ENCODE assay signal across 1 cellular context in the genomic region with DNA sequence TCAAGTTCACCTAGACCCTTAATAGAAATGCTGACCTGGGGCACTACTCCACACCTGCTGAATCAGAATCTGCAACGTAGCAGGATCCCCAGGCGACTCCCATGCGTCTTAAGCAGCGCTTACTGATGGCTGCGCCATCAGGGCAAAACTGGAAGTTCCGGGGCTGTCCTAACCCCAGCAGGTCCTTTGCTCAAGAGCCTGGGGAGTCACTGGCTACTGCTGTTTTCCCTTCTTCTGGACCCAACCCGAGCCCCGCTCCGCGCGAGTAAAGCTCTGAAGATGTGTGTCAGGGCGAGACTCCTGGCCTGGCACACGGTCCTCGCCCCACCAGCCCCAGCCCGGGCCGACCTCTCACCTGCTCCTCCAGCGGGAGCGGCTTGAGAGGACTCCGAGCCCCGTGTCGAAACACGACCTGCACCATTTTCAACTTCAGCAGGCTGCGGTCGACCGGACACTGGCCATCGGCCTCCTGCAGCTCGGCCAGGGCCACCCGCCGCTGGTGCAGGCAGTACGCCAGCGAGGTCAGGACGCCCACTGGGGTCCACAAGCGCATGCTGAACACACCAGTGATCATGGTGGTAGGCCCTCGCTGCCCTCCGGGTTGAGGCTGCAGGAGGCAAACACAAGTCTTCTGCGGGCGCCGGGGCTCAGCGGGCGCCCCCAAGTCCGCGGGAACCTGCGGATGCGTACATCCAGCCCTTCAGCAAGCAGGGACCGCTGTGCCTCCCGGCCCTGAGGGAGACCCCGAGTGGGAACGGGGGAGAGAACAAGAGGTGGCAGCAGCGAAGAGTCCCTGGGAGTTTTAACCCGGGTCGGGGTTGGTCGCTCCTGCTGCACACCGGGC.
TF ChIP-seq lines count a peak whose summit lies in the region.

No MANE protein-coding gene starts in this region.

TF ChIP-seq in WTC11, 78 proteins besides CTCF, POLR2A, EP300 and RAD21 (continued from another document and continues in another):
- TF ChIP-seq, protein P1, sequence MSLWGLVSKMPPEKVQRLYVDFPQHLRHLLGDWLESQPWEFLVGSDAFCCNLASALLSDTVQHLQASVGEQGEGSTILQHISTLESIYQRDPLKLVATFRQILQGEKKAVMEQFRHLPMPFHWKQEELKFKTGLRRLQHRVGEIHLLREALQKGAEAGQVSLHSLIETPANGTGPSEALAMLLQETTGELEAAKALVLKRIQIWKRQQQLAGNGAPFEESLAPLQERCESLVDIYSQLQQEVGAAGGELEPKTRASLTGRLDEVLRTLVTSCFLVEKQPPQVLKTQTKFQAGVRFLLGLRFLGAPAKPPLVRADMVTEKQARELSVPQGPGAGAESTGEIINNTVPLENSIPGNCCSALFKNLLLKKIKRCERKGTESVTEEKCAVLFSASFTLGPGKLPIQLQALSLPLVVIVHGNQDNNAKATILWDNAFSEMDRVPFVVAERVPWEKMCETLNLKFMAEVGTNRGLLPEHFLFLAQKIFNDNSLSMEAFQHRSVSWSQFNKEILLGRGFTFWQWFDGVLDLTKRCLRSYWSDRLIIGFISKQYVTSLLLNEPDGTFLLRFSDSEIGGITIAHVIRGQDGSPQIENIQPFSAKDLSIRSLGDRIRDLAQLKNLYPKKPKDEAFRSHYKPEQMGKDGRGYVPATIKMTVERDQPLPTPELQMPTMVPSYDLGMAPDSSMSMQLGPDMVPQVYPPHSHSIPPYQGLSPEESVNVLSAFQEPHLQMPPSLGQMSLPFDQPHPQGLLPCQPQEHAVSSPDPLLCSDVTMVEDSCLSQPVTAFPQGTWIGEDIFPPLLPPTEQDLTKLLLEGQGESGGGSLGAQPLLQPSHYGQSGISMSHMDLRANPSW (CRISPR knock-in tag; conservative IDR thresholded peaks at IDR 0.05; ENCODE audit: low read depth), result no peak
- TF ChIP-seq GTF2I (CRISPR knock-in tag; conservative IDR thresholded peaks at IDR 0.05) (no peak), RORB (CRISPR knock-in tag; IDR thresholded peaks at IDR 0.05) (no peak), ZBTB21 (CRISPR knock-in tag; IDR thresholded peaks at IDR 0.05; ENCODE audit: borderline replicate concordance) (no peak), NFATC4 (CRISPR knock-in tag; IDR thresholded peaks at IDR 0.05) (no peak), TCF7 (CRISPR knock-in tag; IDR thresholded peaks at IDR 0.05; ENCODE audit: low read depth) (0 out of 2 replicates have a peak, but pooled peaks have one; percentile 48), IRF2 (CRISPR knock-in tag; IDR thresholded peaks at IDR 0.05; ENCODE audit: borderline replicate concordance, low read depth) (no peak), HMGA2 (CRISPR knock-in tag; IDR thresholded peaks at IDR 0.05) (no peak), JAZF1 (CRISPR knock-in tag; IDR thresholded peaks at IDR 0.05) (no peak), ZNF232 (CRISPR knock-in tag; IDR thresholded peaks at IDR 0.05) (peak; percentile 79), SOX15 (CRISPR knock-in tag; IDR thresholded peaks at IDR 0.05) (no peak), SMAD4 (CRISPR knock-in tag; IDR thresholded peaks at IDR 0.05) (no peak), GRHL2 (CRISPR knock-in tag; IDR thresholded peaks at IDR 0.05; ENCODE audit: insufficient replicate concordance, severe bottlenecking) (no peak), MXD4 (CRISPR knock-in tag; IDR thresholded peaks at IDR 0.05; ENCODE audit: borderline replicate concordance) (no peak), ZNF121 (CRISPR knock-in tag; IDR thresholded peaks at IDR 0.05) (no peak), ETV6 (CRISPR knock-in tag; IDR thresholded peaks at IDR 0.05) (peak; percentile 12; the same call in 1 of the 2 replicates), ZNF423 (CRISPR knock-in tag; IDR thresholded peaks at IDR 0.05) (no peak), CREM (CRISPR knock-in tag; IDR thresholded peaks at IDR 0.05) (no peak), ZNF138 (CRISPR knock-in tag; conservative IDR thresholded peaks at IDR 0.05) (no peak), PRRX2 (CRISPR knock-in tag; IDR thresholded peaks at IDR 0.05) (no peak), CREB1 (CRISPR knock-in tag; IDR thresholded peaks at IDR 0.05) (no peak), TP53 (CRISPR knock-in tag; IDR thresholded peaks at IDR 0.05) (peak; percentile 68; the same call in 1 of the 2 replicates), FOXP1 (CRISPR knock-in tag; IDR thresholded peaks at IDR 0.05; ENCODE audit: borderline replicate concordance) (peak; percentile 91), MYBL2 (CRISPR knock-in tag; IDR thresholded peaks at IDR 0.05) (peak; percentile 47; the same call in 1 of the 2 replicates), SMAD3 (CRISPR knock-in tag; IDR thresholded peaks at IDR 0.05; ENCODE audit: borderline replicate concordance) (peak; percentile 75; the same call in 1 of the 2 replicates)
- TF ChIP-seq, protein P2, sequence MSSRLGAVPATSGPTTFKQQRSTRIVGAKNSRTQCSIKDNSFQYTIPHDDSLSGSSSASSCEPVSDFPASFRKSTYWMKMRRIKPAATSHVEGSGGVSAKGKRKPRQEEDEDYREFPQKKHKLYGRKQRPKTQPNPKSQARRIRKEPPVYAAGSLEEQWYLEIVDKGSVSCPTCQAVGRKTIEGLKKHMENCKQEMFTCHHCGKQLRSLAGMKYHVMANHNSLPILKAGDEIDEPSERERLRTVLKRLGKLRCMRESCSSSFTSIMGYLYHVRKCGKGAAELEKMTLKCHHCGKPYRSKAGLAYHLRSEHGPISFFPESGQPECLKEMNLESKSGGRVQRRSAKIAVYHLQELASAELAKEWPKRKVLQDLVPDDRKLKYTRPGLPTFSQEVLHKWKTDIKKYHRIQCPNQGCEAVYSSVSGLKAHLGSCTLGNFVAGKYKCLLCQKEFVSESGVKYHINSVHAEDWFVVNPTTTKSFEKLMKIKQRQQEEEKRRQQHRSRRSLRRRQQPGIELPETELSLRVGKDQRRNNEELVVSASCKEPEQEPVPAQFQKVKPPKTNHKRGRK (CRISPR knock-in tag; IDR thresholded peaks at IDR 0.05; ENCODE audit: borderline replicate concordance), result no peak
- TF ChIP-seq, protein P3, sequence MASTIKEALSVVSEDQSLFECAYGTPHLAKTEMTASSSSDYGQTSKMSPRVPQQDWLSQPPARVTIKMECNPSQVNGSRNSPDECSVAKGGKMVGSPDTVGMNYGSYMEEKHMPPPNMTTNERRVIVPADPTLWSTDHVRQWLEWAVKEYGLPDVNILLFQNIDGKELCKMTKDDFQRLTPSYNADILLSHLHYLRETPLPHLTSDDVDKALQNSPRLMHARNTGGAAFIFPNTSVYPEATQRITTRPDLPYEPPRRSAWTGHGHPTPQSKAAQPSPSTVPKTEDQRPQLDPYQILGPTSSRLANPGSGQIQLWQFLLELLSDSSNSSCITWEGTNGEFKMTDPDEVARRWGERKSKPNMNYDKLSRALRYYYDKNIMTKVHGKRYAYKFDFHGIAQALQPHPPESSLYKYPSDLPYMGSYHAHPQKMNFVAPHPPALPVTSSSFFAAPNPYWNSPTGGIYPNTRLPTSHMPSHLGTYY (CRISPR knock-in tag; IDR thresholded peaks at IDR 0.05), result no peak
- TF ChIP-seq, protein P4, sequence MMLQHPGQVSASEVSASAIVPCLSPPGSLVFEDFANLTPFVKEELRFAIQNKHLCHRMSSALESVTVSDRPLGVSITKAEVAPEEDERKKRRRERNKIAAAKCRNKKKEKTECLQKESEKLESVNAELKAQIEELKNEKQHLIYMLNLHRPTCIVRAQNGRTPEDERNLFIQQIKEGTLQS (CRISPR knock-in tag; conservative IDR thresholded peaks at IDR 0.05), result no peak
- TF ChIP-seq, protein P5, sequence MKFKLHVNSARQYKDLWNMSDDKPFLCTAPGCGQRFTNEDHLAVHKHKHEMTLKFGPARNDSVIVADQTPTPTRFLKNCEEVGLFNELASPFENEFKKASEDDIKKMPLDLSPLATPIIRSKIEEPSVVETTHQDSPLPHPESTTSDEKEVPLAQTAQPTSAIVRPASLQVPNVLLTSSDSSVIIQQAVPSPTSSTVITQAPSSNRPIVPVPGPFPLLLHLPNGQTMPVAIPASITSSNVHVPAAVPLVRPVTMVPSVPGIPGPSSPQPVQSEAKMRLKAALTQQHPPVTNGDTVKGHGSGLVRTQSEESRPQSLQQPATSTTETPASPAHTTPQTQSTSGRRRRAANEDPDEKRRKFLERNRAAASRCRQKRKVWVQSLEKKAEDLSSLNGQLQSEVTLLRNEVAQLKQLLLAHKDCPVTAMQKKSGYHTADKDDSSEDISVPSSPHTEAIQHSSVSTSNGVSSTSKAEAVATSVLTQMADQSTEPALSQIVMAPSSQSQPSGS (CRISPR knock-in tag; IDR thresholded peaks at IDR 0.05; ENCODE audit: borderline replicate concordance, low read depth), result no peak
- TF ChIP-seq, protein P6, sequence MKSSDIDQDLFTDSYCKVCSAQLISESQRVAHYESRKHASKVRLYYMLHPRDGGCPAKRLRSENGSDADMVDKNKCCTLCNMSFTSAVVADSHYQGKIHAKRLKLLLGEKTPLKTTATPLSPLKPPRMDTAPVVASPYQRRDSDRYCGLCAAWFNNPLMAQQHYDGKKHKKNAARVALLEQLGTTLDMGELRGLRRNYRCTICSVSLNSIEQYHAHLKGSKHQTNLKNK (CRISPR knock-in tag; IDR thresholded peaks at IDR 0.05), result no peak
- TF ChIP-seq, protein P7, sequence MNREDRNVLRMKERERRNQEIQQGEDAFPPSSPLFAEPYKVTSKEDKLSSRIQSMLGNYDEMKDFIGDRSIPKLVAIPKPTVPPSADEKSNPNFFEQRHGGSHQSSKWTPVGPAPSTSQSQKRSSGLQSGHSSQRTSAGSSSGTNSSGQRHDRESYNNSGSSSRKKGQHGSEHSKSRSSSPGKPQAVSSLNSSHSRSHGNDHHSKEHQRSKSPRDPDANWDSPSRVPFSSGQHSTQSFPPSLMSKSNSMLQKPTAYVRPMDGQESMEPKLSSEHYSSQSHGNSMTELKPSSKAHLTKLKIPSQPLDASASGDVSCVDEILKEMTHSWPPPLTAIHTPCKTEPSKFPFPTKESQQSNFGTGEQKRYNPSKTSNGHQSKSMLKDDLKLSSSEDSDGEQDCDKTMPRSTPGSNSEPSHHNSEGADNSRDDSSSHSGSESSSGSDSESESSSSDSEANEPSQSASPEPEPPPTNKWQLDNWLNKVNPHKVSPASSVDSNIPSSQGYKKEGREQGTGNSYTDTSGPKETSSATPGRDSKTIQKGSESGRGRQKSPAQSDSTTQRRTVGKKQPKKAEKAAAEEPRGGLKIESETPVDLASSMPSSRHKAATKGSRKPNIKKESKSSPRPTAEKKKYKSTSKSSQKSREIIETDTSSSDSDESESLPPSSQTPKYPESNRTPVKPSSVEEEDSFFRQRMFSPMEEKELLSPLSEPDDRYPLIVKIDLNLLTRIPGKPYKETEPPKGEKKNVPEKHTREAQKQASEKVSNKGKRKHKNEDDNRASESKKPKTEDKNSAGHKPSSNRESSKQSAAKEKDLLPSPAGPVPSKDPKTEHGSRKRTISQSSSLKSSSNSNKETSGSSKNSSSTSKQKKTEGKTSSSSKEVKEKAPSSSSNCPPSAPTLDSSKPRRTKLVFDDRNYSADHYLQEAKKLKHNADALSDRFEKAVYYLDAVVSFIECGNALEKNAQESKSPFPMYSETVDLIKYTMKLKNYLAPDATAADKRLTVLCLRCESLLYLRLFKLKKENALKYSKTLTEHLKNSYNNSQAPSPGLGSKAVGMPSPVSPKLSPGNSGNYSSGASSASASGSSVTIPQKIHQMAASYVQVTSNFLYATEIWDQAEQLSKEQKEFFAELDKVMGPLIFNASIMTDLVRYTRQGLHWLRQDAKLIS (CRISPR knock-in tag; IDR thresholded peaks at IDR 0.05; ENCODE audit: borderline replicate concordance), result no peak
- TF ChIP-seq, protein P8, sequence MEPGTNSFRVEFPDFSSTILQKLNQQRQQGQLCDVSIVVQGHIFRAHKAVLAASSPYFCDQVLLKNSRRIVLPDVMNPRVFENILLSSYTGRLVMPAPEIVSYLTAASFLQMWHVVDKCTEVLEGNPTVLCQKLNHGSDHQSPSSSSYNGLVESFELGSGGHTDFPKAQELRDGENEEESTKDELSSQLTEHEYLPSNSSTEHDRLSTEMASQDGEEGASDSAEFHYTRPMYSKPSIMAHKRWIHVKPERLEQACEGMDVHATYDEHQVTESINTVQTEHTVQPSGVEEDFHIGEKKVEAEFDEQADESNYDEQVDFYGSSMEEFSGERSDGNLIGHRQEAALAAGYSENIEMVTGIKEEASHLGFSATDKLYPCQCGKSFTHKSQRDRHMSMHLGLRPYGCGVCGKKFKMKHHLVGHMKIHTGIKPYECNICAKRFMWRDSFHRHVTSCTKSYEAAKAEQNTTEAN (CRISPR knock-in tag; IDR thresholded peaks at IDR 0.05), result no peak
- TF ChIP-seq, protein P9, sequence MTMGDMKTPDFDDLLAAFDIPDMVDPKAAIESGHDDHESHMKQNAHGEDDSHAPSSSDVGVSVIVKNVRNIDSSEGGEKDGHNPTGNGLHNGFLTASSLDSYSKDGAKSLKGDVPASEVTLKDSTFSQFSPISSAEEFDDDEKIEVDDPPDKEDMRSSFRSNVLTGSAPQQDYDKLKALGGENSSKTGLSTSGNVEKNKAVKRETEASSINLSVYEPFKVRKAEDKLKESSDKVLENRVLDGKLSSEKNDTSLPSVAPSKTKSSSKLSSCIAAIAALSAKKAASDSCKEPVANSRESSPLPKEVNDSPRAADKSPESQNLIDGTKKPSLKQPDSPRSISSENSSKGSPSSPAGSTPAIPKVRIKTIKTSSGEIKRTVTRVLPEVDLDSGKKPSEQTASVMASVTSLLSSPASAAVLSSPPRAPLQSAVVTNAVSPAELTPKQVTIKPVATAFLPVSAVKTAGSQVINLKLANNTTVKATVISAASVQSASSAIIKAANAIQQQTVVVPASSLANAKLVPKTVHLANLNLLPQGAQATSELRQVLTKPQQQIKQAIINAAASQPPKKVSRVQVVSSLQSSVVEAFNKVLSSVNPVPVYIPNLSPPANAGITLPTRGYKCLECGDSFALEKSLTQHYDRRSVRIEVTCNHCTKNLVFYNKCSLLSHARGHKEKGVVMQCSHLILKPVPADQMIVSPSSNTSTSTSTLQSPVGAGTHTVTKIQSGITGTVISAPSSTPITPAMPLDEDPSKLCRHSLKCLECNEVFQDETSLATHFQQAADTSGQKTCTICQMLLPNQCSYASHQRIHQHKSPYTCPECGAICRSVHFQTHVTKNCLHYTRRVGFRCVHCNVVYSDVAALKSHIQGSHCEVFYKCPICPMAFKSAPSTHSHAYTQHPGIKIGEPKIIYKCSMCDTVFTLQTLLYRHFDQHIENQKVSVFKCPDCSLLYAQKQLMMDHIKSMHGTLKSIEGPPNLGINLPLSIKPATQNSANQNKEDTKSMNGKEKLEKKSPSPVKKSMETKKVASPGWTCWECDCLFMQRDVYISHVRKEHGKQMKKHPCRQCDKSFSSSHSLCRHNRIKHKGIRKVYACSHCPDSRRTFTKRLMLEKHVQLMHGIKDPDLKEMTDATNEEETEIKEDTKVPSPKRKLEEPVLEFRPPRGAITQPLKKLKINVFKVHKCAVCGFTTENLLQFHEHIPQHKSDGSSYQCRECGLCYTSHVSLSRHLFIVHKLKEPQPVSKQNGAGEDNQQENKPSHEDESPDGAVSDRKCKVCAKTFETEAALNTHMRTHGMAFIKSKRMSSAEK (CRISPR knock-in tag; IDR thresholded peaks at IDR 0.05; ENCODE audit: borderline replicate concordance), result no peak
- TF ChIP-seq, protein P10, sequence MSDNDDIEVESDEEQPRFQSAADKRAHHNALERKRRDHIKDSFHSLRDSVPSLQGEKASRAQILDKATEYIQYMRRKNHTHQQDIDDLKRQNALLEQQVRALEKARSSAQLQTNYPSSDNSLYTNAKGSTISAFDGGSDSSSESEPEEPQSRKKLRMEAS (CRISPR knock-in tag; IDR thresholded peaks at IDR 0.05), result peak; percentile 62
- TF ChIP-seq, protein P11, sequence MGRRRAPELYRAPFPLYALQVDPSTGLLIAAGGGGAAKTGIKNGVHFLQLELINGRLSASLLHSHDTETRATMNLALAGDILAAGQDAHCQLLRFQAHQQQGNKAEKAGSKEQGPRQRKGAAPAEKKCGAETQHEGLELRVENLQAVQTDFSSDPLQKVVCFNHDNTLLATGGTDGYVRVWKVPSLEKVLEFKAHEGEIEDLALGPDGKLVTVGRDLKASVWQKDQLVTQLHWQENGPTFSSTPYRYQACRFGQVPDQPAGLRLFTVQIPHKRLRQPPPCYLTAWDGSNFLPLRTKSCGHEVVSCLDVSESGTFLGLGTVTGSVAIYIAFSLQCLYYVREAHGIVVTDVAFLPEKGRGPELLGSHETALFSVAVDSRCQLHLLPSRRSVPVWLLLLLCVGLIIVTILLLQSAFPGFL (CRISPR knock-in tag; IDR thresholded peaks at IDR 0.05; ENCODE audit: borderline replicate concordance), result no peak
